26 cellular contexts compared by ENCODE assay signal in genomic region chr1:170214980-170215910, GRCh38.
A peak's percentile ranks its signal among the peaks of the same experiment; 100 is the strongest.
DNase-seq lines count a peak whose midpoint lies in the region; ATAC-seq, FAIRE-seq and TF ChIP-seq lines count a peak whose summit lies in the region.
"Had no signal": no experiment of that assay in that cellular context is flagged by ENCODE, and none has a peak within 500 bp of the region (broad histone marks: within the 10 kb centered on the region; RNA-seq: fewer than 3 reads in every experiment).

No MANE protein-coding gene starts in this region.

- H3K27me3 ChIP-seq in astrocyte (ENCODE audit: insufficient read depth, low read length) (no peaks in the 10 kb centered on the region), heart left ventricle (no peaks in the 10 kb centered on the region), ovary (no peaks in the 10 kb centered on the region), tibial artery (no peaks in the 10 kb centered on the region)
- H3K27me3 ChIP-seq: sigmoid colon, upper lobe of right lung had no signal

- H3K4me2 ChIP-seq in astrocyte (ENCODE audit: low read length) = no peak overlapping the region
- H3K4me2 ChIP-seq: KMS-11 had no signal

- TF ChIP-seq CTCF in astrocyte (IDR thresholded peaks at IDR 0.05; ENCODE audit: insufficient read depth, low read depth, low read length) = no peak
- no peak for TF ChIP-seq CTCF in heart left ventricle (IDR thresholded peaks at IDR 0.05)
- no peak for TF ChIP-seq CTCF in ovary (IDR thresholded peaks at IDR 0.05)
- TF ChIP-seq CTCF in tibial artery (IDR thresholded peaks at IDR 0.05) = no peak
- no peak for TF ChIP-seq CTCF in foreskin fibroblast (IDR thresholded peaks at IDR 0.05; ENCODE audit: low read depth, low read length)

- H3K9ac ChIP-seq in astrocyte (ENCODE audit: low read length) = no peak overlapping the region
- H3K9ac ChIP-seq: KMS-11 had no signal

- no peaks in the 10 kb centered on the region for H3K9me3 Mint-ChIP-seq in astrocyte (ENCODE audit: unreplicated experiment)
- H3K9me3 Mint-ChIP-seq: activated CD4-positive, alpha-beta T cell treated with anti-CD3 and anti-CD28 coated beads, Interleukin-2, amount 10 ng/mL, durations not matched to agents 7 days and 5 days; activated naive CD8-positive, alpha-beta T cell treated with anti-CD3 and anti-CD28 coated beads, Interleukin-2, amount 10 ng/mL, durations not matched to agents 7 days and 5 days; activated T-helper 17 cell treated with anti-CD3 and anti-CD28 coated beads, Interleukin-2, amount 50 U/mL, for 72 hours; CD8-positive, alpha-beta memory T cell; stimulated activated naive B cell treated with anti-CD40 and anti-IgM and Interleukin-4, amounts not matched to agents 10 μg/mL and 1 μg/mL and 100 μg/mL, for 72 hours had no signal

- H3K36me3 Mint-ChIP-seq in astrocyte (ENCODE audit: low read depth, unreplicated experiment) = no peaks in the 10 kb centered on the region
- H3K36me3 Mint-ChIP-seq: activated naive CD8-positive, alpha-beta T cell treated with anti-CD3 and anti-CD28 coated beads, Interleukin-2, amount 10 ng/mL, durations not matched to agents 7 days and 5 days; CD8-positive, alpha-beta memory T cell; stimulated activated naive B cell treated with anti-CD40 and anti-IgM and Interleukin-4, amounts not matched to agents 10 μg/mL and 1 μg/mL and 100 μg/mL, for 72 hours had no signal

- H3K27ac Mint-ChIP-seq in astrocyte (ENCODE audit: unreplicated experiment) = no peak overlapping the region
- H3K27ac Mint-ChIP-seq: activated CD4-positive, alpha-beta T cell treated with anti-CD3 and anti-CD28 coated beads, Interleukin-2, amount 10 ng/mL, durations not matched to agents 7 days and 5 days; activated naive CD8-positive, alpha-beta T cell treated with anti-CD3 and anti-CD28 coated beads, Interleukin-2, amount 10 ng/mL, durations not matched to agents 7 days and 5 days; activated T-helper 17 cell treated with anti-CD3 and anti-CD28 coated beads, Interleukin-2, amount 50 U/mL, for 72 hours; CD8-positive, alpha-beta memory T cell; stimulated activated naive B cell treated with anti-CD40 and anti-IgM and Interleukin-4, amounts not matched to agents 10 μg/mL and 1 μg/mL and 100 μg/mL, for 72 hours; T-helper 17 cell had no signal

- TF ChIP-seq EP300 in ovary (IDR thresholded peaks at IDR 0.05) = no peak

- no peak for TF ChIP-seq POLR2A in heart left ventricle (IDR thresholded peaks at IDR 0.05)
- no peak for TF ChIP-seq POLR2A in ovary (IDR thresholded peaks at IDR 0.05)

- H3K4me1 ChIP-seq in astrocyte (ENCODE audit: insufficient read depth, low read length) (no peaks in the 10 kb centered on the region), heart left ventricle (peaks cover 0 to 33% (median 6%) of the 10 kb centered on the region in 12 donors), ovary (ENCODE audit: insufficient read depth) (peaks cover 7% of the 10 kb centered on the region), tibial artery (peaks cover 0 to 63% (median 31%) of the 10 kb centered on the region in 4 donors)
- H3K4me1 ChIP-seq: sigmoid colon, upper lobe of right lung had no signal

- H3K27ac ChIP-seq in astrocyte (ENCODE audit: low read depth, low read length) (no peak overlapping the region), heart left ventricle (peak overlapping the region in 6 of 12 donors; percentile 9 to 78 (median 49)), ovary (no peak overlapping the region), tibial artery (peak overlapping the region; percentile 68 to 83)
- H3K27ac ChIP-seq: KMS-11, upper lobe of right lung, VCaP had no signal

- H3K79me2 ChIP-seq in astrocyte (ENCODE audit: insufficient read depth, low read length) = no peaks in the 10 kb centered on the region

- ATAC-seq in heart left ventricle = peak in 3 of 4 donors; percentile 43 to 70 (median 44)
- ATAC-seq in HG02571 (IDR thresholded peaks at IDR 0.05; ENCODE audit: unreplicated experiment) = no peak
- no peak for ATAC-seq in GM18868 (IDR thresholded peaks at IDR 0.05; ENCODE audit: unreplicated experiment)
- ATAC-seq in HG02759 (IDR thresholded peaks at IDR 0.05; ENCODE audit: unreplicated experiment) = no peak
- ATAC-seq: activated T-helper 17 cell treated with anti-CD3 and anti-CD28 coated beads, Interleukin-2, amount 50 U/mL, for 72 hours; mucosa of descending colon; Panc1; stimulated activated naive B cell treated with anti-CD40 and anti-IgM and Interleukin-4, amounts not matched to agents 10 μg/mL and 1 μg/mL and 100 μg/mL, for 72 hours; T-helper 17 cell; upper lobe of right lung had no signal

- 63 to 81% (median 66%) methylated on average over 5 of the region's 5 CpGs for WGBS in heart left ventricle, 4 donors
- WGBS in ovary, 3 donors = 34 to 50% (median 42%) methylated on average over 5 of the region's 5 CpGs

- DNase-seq in astrocyte (ENCODE audit: low read depth) (no peak), heart left ventricle (peak in 4 of 5 donors; percentile 15 to 58 (median 44)), ovary (peak in 4 of 5 donors; percentile 24 to 53 (median 39)), tibial artery (peak; percentile 64 to 76), foreskin fibroblast (no peak)
- DNase-seq: activated CD4-positive, alpha-beta T cell treated with anti-CD3 and anti-CD28 coated beads, Interleukin-2, amount 10 ng/mL, durations not matched to agents 7 days and 5 days; activated naive CD8-positive, alpha-beta T cell treated with anti-CD3 and anti-CD28 coated beads, Interleukin-2, amount 10 ng/mL, durations not matched to agents 7 days and 5 days; CD8-positive, alpha-beta memory T cell; dermis blood vessel endothelial cell; HCEC 1CT; NCI-H2029 treated with DMSO at 0.1 percent for 48 hours; NCI-H510A; NK-92 treated with Interleukin-12 subunit alpha and Interleukin-12 subunit beta, amount 100 ng/mL, for 24 hours; sigmoid colon; stimulated activated naive B cell treated with anti-CD40 and anti-IgM and Interleukin-4, amounts not matched to agents 10 μg/mL and 1 μg/mL and 100 μg/mL, for 72 hours; T-helper 17 cell; upper lobe of right lung had no signal

- intact Hi-C loops in heart left ventricle (cut with DNase I) (loop anchor here in 1 of 10 donors (10.0 kb wide), 1 partner anchor 320 kb away; the partner anchor contains the start of gene GORAB), ovary (cut with DNase I) (loop anchor here in 1 of 4 donors (10.0 kb wide), 1 partner anchor 450 kb away; the partner anchor contains the start of gene PRRX1), tibial artery (cut with DNase I; ENCODE audit: low total_unique reads) (no loop called here)

- no peaks in the 10 kb centered on the region for H4K20me1 ChIP-seq in astrocyte (ENCODE audit: insufficient read depth, low read length)

- H3K9me3 ChIP-seq in astrocyte (ENCODE audit: insufficient read depth, low read depth, low read length) (no peaks in the 10 kb centered on the region), heart left ventricle (no peaks in the 10 kb centered on the region), ovary (no peaks in the 10 kb centered on the region), tibial artery (no peaks in the 10 kb centered on the region)
- H3K9me3 ChIP-seq: mucosa of descending colon, sigmoid colon, upper lobe of right lung had no signal

- H3K4me3 ChIP-seq in astrocyte (ENCODE audit: insufficient read depth, low read depth, low read length) = no peak overlapping the region
- H3K4me3 ChIP-seq in heart left ventricle = no peak overlapping the region
- H3K4me3 ChIP-seq in ovary = no peak overlapping the region
- H3K4me3 ChIP-seq in tibial artery = no peak overlapping the region
- H3K4me3 ChIP-seq in foreskin fibroblast (ENCODE audit: low read depth in 1 of 2, low read length in 2 of 2) = no peak overlapping the region
- H3K4me3 ChIP-seq: GM12878, mucosa of descending colon, sigmoid colon, upper lobe of right lung had no signal

- H3K36me3 ChIP-seq in astrocyte (ENCODE audit: insufficient read depth, low read length) = no peaks in the 10 kb centered on the region
- no peaks in the 10 kb centered on the region for H3K36me3 ChIP-seq in heart left ventricle
- H3K36me3 ChIP-seq in ovary = no peaks in the 10 kb centered on the region
- H3K36me3 ChIP-seq in tibial artery = no peaks in the 10 kb centered on the region
- H3K36me3 ChIP-seq: sigmoid colon, upper lobe of right lung had no signal

- no peak overlapping the region for H3K4me3 Mint-ChIP-seq in astrocyte (ENCODE audit: unreplicated experiment)
- H3K4me3 Mint-ChIP-seq: activated CD4-positive, alpha-beta T cell treated with anti-CD3 and anti-CD28 coated beads, Interleukin-2, amount 10 ng/mL, durations not matched to agents 7 days and 5 days; activated naive CD8-positive, alpha-beta T cell treated with anti-CD3 and anti-CD28 coated beads, Interleukin-2, amount 10 ng/mL, durations not matched to agents 7 days and 5 days; activated T-helper 17 cell treated with anti-CD3 and anti-CD28 coated beads, Interleukin-2, amount 50 U/mL, for 72 hours; CD8-positive, alpha-beta memory T cell; stimulated activated naive B cell treated with anti-CD40 and anti-IgM and Interleukin-4, amounts not matched to agents 10 μg/mL and 1 μg/mL and 100 μg/mL, for 72 hours; T-helper 17 cell had no signal

- H3K27me3 Mint-ChIP-seq in astrocyte (ENCODE audit: low read depth, unreplicated experiment) = no peaks in the 10 kb centered on the region

- FAIRE-seq in astrocyte (lab: Jason Lieb, UNC) = peak; percentile 26
- FAIRE-seq: GM12878 had no signal

- peaks cover 10% of the 10 kb centered on the region for H3K4me1 Mint-ChIP-seq in astrocyte (ENCODE audit: low read depth, unreplicated experiment)
- H3K4me1 Mint-ChIP-seq: activated CD4-positive, alpha-beta T cell treated with anti-CD3 and anti-CD28 coated beads, Interleukin-2, amount 10 ng/mL, durations not matched to agents 7 days and 5 days; activated naive CD8-positive, alpha-beta T cell treated with anti-CD3 and anti-CD28 coated beads, Interleukin-2, amount 10 ng/mL, durations not matched to agents 7 days and 5 days; activated T-helper 17 cell treated with anti-CD3 and anti-CD28 coated beads, Interleukin-2, amount 50 U/mL, for 72 hours; stimulated activated naive B cell treated with anti-CD40 and anti-IgM and Interleukin-4, amounts not matched to agents 10 μg/mL and 1 μg/mL and 100 μg/mL, for 72 hours had no signal

- no peak overlapping the region for H2AFZ ChIP-seq in astrocyte (ENCODE audit: low read depth, low read length)

Comparison
In these comparisons a context has a peak if more than half of its experiments do, and no peak if none do; other contexts are left out.
1. DNase-seq: peak in heart left ventricle (4 of 5), ovary (4 of 5) and tibial artery (2 of 2); none in astrocyte (single experiment) and foreskin fibroblast (0 of 2).
2. H3K27ac ChIP-seq: peak in tibial artery (2 of 2); none in astrocyte (single experiment) and ovary (0 of 2).
3. ATAC-seq: peak in heart left ventricle (3 of 4); none in HG02571 (single experiment), GM18868 (single experiment) and HG02759 (single experiment).